ENCODE assay signal across 8 cellular contexts in the genomic region with DNA sequence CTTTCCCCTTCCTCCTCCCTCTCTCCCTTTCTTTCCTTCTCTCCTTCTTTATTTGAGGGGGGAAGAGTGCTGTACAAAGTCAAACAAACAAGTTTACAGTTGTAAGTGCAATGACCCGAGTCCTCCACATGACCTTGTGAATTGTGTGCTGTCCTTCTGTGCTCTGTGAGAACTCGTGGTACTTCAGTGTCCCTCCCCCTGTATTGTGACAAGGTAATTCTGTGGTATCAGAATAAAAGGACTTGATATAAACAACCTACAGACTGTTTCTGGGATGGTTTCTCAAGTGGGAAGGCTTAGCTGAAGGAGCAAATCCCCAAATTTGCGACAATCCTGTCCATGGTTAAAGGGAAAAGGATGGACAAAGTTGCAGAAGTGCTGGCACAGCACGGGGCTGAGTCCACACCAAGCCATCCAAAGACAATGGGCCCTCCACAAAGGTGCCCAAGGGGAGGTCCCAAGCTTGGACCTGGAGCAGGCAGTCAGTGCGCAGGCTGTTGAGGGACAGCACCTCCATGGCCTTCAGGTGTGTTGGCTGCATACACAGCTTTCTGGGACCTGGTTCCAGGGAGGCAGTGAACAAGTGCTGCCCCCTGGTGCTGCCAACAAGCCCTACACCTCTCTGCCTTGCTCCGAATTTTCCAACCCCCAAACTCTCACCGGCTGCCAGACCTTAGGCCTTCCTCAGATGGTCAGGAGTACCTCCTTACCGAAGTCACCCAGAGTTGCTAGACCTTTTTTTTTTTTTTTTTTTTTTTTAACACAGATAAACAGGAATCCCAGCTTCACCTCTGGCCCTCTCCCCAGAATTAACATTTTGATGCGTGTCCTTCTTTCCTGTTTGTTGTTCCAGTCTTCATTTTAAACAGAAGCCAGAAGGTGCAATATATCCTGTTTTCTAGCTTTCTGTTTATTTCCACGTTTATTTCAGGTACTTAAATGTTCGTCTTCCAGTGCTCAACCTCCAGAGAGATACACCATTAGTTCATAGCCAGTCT. TPM values are rescaled to one million over a fixed set of nuclear protein-coding genes. Genes with fewer than 3 reads are reported as not detected.
DNase-seq lines count a peak whose midpoint lies in the region; ATAC-seq and TF ChIP-seq lines count a peak whose summit lies in the region.

No MANE protein-coding gene starts in this region.

- no peak overlapping the region for H3K4me3 ChIP-seq in SU-DHL-6 (ENCODE audit: insufficient read depth, low read length, poor library complexity, severe bottlenecking)
- no peak overlapping the region for H3K4me3 ChIP-seq in body of pancreas

- no peaks in the 10 kb centered on the region for H3K9me2 ChIP-seq in SU-DHL-6 (replicated peaks; ENCODE audit: insufficient read depth, low read length)

- 25 to 30% methylated on average over 10 to 11 of the region's 11 CpGs for WGBS in body of pancreas, 2 donors

- peak; percentile 48 for ATAC-seq in body of pancreas

- intact Hi-C loops in body of pancreas (cut with DNase I) = no loop called here

- no peak overlapping the region for H2AFZ ChIP-seq in SU-DHL-6 (ENCODE audit: low read depth, low read length, severe bottlenecking)

- H3K9ac ChIP-seq in SU-DHL-6 (ENCODE audit: low read length) = no peak overlapping the region

- H3K36me3 ChIP-seq in SU-DHL-6 (ENCODE audit: low read length) (no peaks in the 10 kb centered on the region), body of pancreas (replicated peaks in 1 of 2; ENCODE audit: insufficient read depth in 1 of 2, low read depth in 2 of 2) (no peaks in the 10 kb centered on the region)

- 0 out of 2 replicates have a peak, but pooled peaks cover 5% of the 10 kb centered on the region for H3F3A ChIP-seq in SU-DHL-6 (ENCODE audit: insufficient read depth)

- peaks cover 14% of the 10 kb centered on the region; the same call in 1 of the 2 replicates for H3K79me2 ChIP-seq in SU-DHL-6 (ENCODE audit: insufficient read depth, low read length)

- H4K20me1 ChIP-seq in SU-DHL-6 (ENCODE audit: low read depth, low read length) = no peaks in the 10 kb centered on the region

- TF ChIP-seq POLR2A in body of pancreas (IDR thresholded peaks at IDR 0.05) = no peak

- H3K4me1 ChIP-seq in body of pancreas = peaks cover 40% of the 10 kb centered on the region

- H3K27me3 ChIP-seq in SU-DHL-6 (ENCODE audit: low read length) (no peaks in the 10 kb centered on the region), body of pancreas (no peaks in the 10 kb centered on the region)

- in situ Hi-C loops in GM13976 (cut with MboI; ENCODE audit: low sequenced_read_pairs, unreplicated experiment) = loop anchor here (10.0 kb wide), 1 partner anchor 127 kb away; no protein-coding TSS in a partner anchor

- TF ChIP-seq CTCF in GM13976 (IDR thresholded peaks at IDR 0.05; ENCODE audit: borderline replicate concordance, control extremely low read depth, extremely low read depth, insufficient read depth, missing control alignments) (peak; percentile 75), SU-DHL-6 (IDR thresholded peaks at IDR 0.05; ENCODE audit: insufficient read depth, low read length, poor library complexity, severe bottlenecking) (peak; percentile 70), body of pancreas (IDR thresholded peaks at IDR 0.05) (peak; percentile 64 to 97 (median 93))

- H3K27ac ChIP-seq in SU-DHL-6 (ENCODE audit: low read depth, low read length) (no peak overlapping the region; the same call in 1 of the 2 replicates), body of pancreas (no peak overlapping the region)

- DNase-seq in GM13976 (ENCODE audit: low spot score) = peak; percentile 86
- peak; percentile 84 to 87 (median 84) for DNase-seq in body of pancreas
- DNase-seq in islet precursor cell = peak; percentile 87
- peak; percentile 63 to 67 for DNase-seq in stimulated activated CD4-positive, alpha-beta T cell treated with anti-CD3 and anti-CD28 coated beads, Interleukin-4, amount 100 ng/mL, for 48 hours (ENCODE audit: low read depth in 2 of 2)
- DNase-seq in NCI-H446 (lab: John Stamatoyannopoulos, UW) = no peak
- no peak for DNase-seq in NCI-H748 (lab: John Stamatoyannopoulos, UW; ENCODE audit: unreplicated experiment)
- no peak for DNase-seq in anterior cingulate cortex (lab: John Stamatoyannopoulos, UW)

- H3K9me3 ChIP-seq in SU-DHL-6 (ENCODE audit: insufficient read depth, low read length) = no peaks in the 10 kb centered on the region
- H3K9me3 ChIP-seq in body of pancreas = no peaks in the 10 kb centered on the region

- H3K4me2 ChIP-seq in SU-DHL-6 (ENCODE audit: low read depth, low read length, poor library complexity, severe bottlenecking) = peak overlapping the region; percentile 9

RNA-seq across cellular contexts. Expression of a gene that starts 2.6 kb away (rescaled TPM):
- 10 to 100 TPM; 58.7 to 67.7 TPM for total RNA-seq in body of pancreas

RNA-seq across cellular contexts. Expression of a gene that starts 17.7 kb away (rescaled TPM):
- total RNA-seq in body of pancreas = 10 to 100 TPM; 16.9 to 80.4 TPM

RNA-seq across cellular contexts. Expression of a gene that starts 17.8 kb away (rescaled TPM):
- 10 to 100 TPM; 18.4 to 28.7 TPM for total RNA-seq in body of pancreas

RNA-seq across cellular contexts. Expression of a gene that starts 47.9 kb away (rescaled TPM):
- 1 to 10 TPM; 2.0 to 2.1 TPM for total RNA-seq in body of pancreas

RNA-seq across cellular contexts. Expression of a gene that starts 52.2 kb away (rescaled TPM):
- 10 to 100 TPM; 36.3 to 43.8 TPM for total RNA-seq in body of pancreas

Comparison
In these comparisons a context has a peak if more than half of its experiments do, and no peak if none do; other contexts are left out.
1. DNase-seq: peak in GM13976 (single experiment), body of pancreas (4 of 4), islet precursor cell (single experiment) and stimulated activated CD4-positive, alpha-beta T cell treated with anti-CD3 and anti-CD28 coated beads, Interleukin-4, amount 100 ng/mL, for 48 hours (2 of 2); none in NCI-H446 (0 of 2), NCI-H748 (single experiment) and anterior cingulate cortex (0 of 58).
2. Peak in every context shown above with its lines, with median percentiles within 50 percentile points of each other: CTCF ChIP-seq.